Comparison of ENCODE assay signal across 11 cellular contexts in genomic region chr2:234415706-234416105, GRCh38.
"Had no signal": no experiment of that assay in that cellular context is flagged by ENCODE, and none has a peak within 500 bp of the region (broad histone marks: within the 10 kb centered on the region; RNA-seq: fewer than 3 reads in every experiment).

No MANE protein-coding gene starts in this region.

- H3K4me1 ChIP-seq: transverse colon had no signal

- H3K27me3 Mint-ChIP-seq: activated CD4-positive, alpha-beta T cell treated with anti-CD3 and anti-CD28 coated beads, Interleukin-2, amount 10 ng/mL, durations not matched to agents 7 days and 5 days had no signal

- DNase-seq: activated CD4-positive, alpha-beta T cell treated with anti-CD3 and anti-CD28 coated beads, Interleukin-2, amount 10 ng/mL, durations not matched to agents 7 days and 5 days; activated naive CD4-positive, alpha-beta T cell; midbrain; nucleus accumbens; stimulated activated CD4-positive, alpha-beta T cell treated with anti-CD3 and anti-CD28 coated beads, Interleukin-15, amount 100 ng/mL, for 24 hours; stimulated activated CD4-positive, alpha-beta T cell treated with anti-CD3 and anti-CD28 coated beads, Interleukin-4, amount 100 ng/mL, for 1 hour; stimulated activated naive CD8-positive, alpha-beta T cell treated with anti-CD3 and anti-CD28 coated beads, Interleukin-15, Interleukin-2, amounts not matched to agents 100 U/mL and 50 U/mL, for 24 hours; transverse colon had no signal

- H3K27me3 ChIP-seq: transverse colon had no signal

- H3K27ac Mint-ChIP-seq: T-helper 2 cell treated with Interferon-gamma antibody and Interleukin-4, amounts not matched to agents 5 μg/mL and 100 μg/mL, for 36 hours had no signal

- H3K4me3 Mint-ChIP-seq: activated CD4-positive, alpha-beta T cell treated with anti-CD3 and anti-CD28 coated beads, Interleukin-2, amount 10 ng/mL, durations not matched to agents 7 days and 5 days; T-helper 2 cell treated with Interferon-gamma antibody and Interleukin-4, amounts not matched to agents 5 μg/mL and 100 μg/mL, for 36 hours had no signal

- H3K36me3 ChIP-seq: transverse colon had no signal

- ATAC-seq: left lobe of liver; stimulated activated naive CD8-positive, alpha-beta T cell treated with anti-CD3 and anti-CD28 coated beads, Interleukin-15, Interleukin-2, amounts not matched to agents 100 U/mL and 50 U/mL, for 24 hours had no signal

- H3K4me3 ChIP-seq: skin epidermis, transverse colon had no signal

- H3K9me3 ChIP-seq: transverse colon had no signal

- H3K27ac ChIP-seq: transverse colon had no signal
